8 cellular contexts compared by ENCODE assay signal in genomic region chr7:99617187-99617781, GRCh38. TPM values are rescaled to one million over a fixed set of nuclear protein-coding genes. Genes with fewer than 3 reads are reported as not detected.
A peak's percentile ranks its signal among the peaks of the same experiment; 100 is the strongest.
DNase-seq lines count a peak whose midpoint lies in the region; TF ChIP-seq lines count a peak whose summit lies in the region.

No MANE protein-coding gene starts in this region.

- H3K27ac Mint-ChIP-seq in chondrocyte (ENCODE audit: unreplicated experiment): peak overlapping the region; percentile 89
- H3K27ac Mint-ChIP-seq in nephron: peak overlapping the region; percentile 82 to 98 (median 96)

- DNase-seq in chondrocyte (ENCODE audit: low spot score) (no peak), kidney glomerular epithelial cell (lab: John Stamatoyannopoulos, UW) (no peak), glomerular visceral epithelial cell (ENCODE audit: extremely low spot score) (no peak), cortex of kidney (lab: John Stamatoyannopoulos, UW) (no peak), HK-2 (ENCODE audit: unreplicated experiment) (no peak)

- peak overlapping the region; percentile 87 for H3K4me3 ChIP-seq in GM12875 (ENCODE audit: low read depth, low read length)
- peak overlapping the region; percentile 78 for H3K4me3 ChIP-seq in HUES48 (ENCODE audit: low read depth, low read length)

- H3K9ac ChIP-seq in HUES48 (ENCODE audit: low read depth, low read length): peak overlapping the region; percentile 94

- no peaks in the 10 kb centered on the region for H3K9me3 ChIP-seq in HUES48 (ENCODE audit: control insufficient read depth, insufficient read depth, low read length)

- no peaks in the 10 kb centered on the region for H3K27me3 Mint-ChIP-seq in chondrocyte (ENCODE audit: low read depth)
- H3K27me3 Mint-ChIP-seq in nephron (ENCODE audit: low read depth): no peaks in the 10 kb centered on the region

- H3K4me1 ChIP-seq in HUES48 (ENCODE audit: control insufficient read depth, insufficient read depth, low read length): no peaks in the 10 kb centered on the region

- H3K4me1 Mint-ChIP-seq in chondrocyte (ENCODE audit: low read depth) (peaks cover 29% of the 10 kb centered on the region), nephron (peaks cover 32% of the 10 kb centered on the region)

- no peaks in the 10 kb centered on the region for H3K27me3 ChIP-seq in HUES48 (ENCODE audit: control insufficient read depth, insufficient read depth, low read length)

- H3K4me3 Mint-ChIP-seq in chondrocyte (ENCODE audit: unreplicated experiment) (peak overlapping the region; percentile 95), nephron (peak overlapping the region; percentile 93 to 100 (median 97))

- peaks cover 44% of the 10 kb centered on the region for H3K36me3 ChIP-seq in HUES48 (ENCODE audit: control insufficient read depth, insufficient read depth, low read length)

- TF ChIP-seq CTCF in GM12875 (IDR thresholded peaks at IDR 0.05; ENCODE audit: borderline replicate concordance, insufficient read depth, low read depth, low read length) (no peak), chondrocyte (IDR thresholded peaks at IDR 0.05) (no peak), nephron (IDR thresholded peaks at IDR 0.05; ENCODE audit: unreplicated experiment in 3 of 3) (no peak)

- H3K36me3 Mint-ChIP-seq in chondrocyte (ENCODE audit: low read depth) (peaks cover 20% of the 10 kb centered on the region), nephron (ENCODE audit: low read depth) (peaks cover 32% of the 10 kb centered on the region)

- peak overlapping the region; percentile 75 for H3K27ac ChIP-seq in HUES48 (ENCODE audit: low read depth, low read length)

- H3K9me3 Mint-ChIP-seq in chondrocyte (ENCODE audit: low read depth): no peaks in the 10 kb centered on the region
- H3K9me3 Mint-ChIP-seq in nephron: no peaks in the 10 kb centered on the region

RNA-seq across cellular contexts. Expression of gene ZSCAN25, which starts 0.5 kb away (rescaled TPM):
- 10.4 to 19.9 TPM (median 14.1 TPM) in 3 replicates for total RNA-seq in chondrocyte

RNA-seq across cellular contexts. Expression of gene TMEM225B, which starts 19.2 kb away (rescaled TPM):
- total RNA-seq in chondrocyte: 0.56 to 1.8 TPM (median 0.75 TPM) in 3 replicates

RNA-seq across cellular contexts. Expression of gene ZNF655, which starts 58.8 kb away (rescaled TPM):
- total RNA-seq in chondrocyte: 38.8 to 45.3 TPM (median 41.6 TPM) in 3 replicates
